In the genomic region with DNA sequence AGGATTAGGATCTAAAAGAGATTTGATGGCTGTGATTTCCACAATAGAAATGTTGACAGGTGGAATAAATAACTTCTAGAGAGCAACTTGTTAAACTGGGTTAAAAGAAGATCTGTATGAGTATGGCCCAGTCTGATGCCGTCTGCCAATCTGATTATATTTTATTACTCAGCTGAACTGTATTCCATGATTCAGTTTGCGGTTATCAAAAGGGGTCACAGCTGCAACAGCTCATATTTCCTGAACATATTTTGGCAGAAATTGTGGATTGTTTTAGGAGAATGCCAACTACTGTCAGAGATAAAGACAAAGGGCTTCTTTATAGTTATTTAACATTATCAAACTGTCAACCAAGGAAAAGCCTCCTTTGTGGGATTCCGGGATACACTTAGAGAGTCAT, we compare ENCODE assay signal across 18 cellular contexts.
"Had no signal": no experiment of that assay in that cellular context is flagged by ENCODE, and none has a peak within 500 bp of the region (broad histone marks: within the 10 kb centered on the region; RNA-seq: fewer than 3 reads in every experiment).

No MANE protein-coding gene starts in this region.

- H3K27ac ChIP-seq: hepatocyte, left lung, upper lobe of left lung had no signal

- H3K9me3 ChIP-seq: left lung, upper lobe of left lung had no signal

- H3K36me3 ChIP-seq: left lung, upper lobe of left lung had no signal

- H3K4me3 ChIP-seq: hepatocyte, left lung, upper lobe of left lung had no signal

- H3K4me1 ChIP-seq: left lung, upper lobe of left lung had no signal

- DNase-seq: activated B cell treated with CpG ODN at 0.5 μM for 24 hours; activated CD4-positive, alpha-beta T cell treated with anti-CD3 and anti-CD28 coated beads, Interleukin-2, amount 10 ng/mL, durations not matched to agents 24 days and 14 days; activated CD8-positive, alpha-beta memory T cell treated with anti-CD3 and anti-CD28 coated beads, Interleukin-2, amount 50 U/mL, for 4 hours; activated CD8-positive, alpha-beta T cell treated with anti-CD3 and anti-CD28 coated beads, Interleukin-2, amount 10 ng/mL, durations not matched to agents 7 days and 5 days; activated gamma-delta T cell; activated T-cell treated with anti-CD3 and anti-CD28 coated beads, Interleukin-2, amount 50 U/mL, for 48 hours; cortex of kidney; effector memory CD4-positive, alpha-beta T cell; kidney; left lung; posterior cingulate gyrus; small intestine; stimulated activated CD4-positive, alpha-beta T cell treated with anti-CD3 and anti-CD28 coated beads, Interleukin-4, amount 100 ng/mL, for 4 hours; stimulated activated naive CD8-positive, alpha-beta T cell treated with anti-CD3 and anti-CD28 coated beads, Interleukin-15, Interleukin-2, amounts not matched to agents 100 U/mL and 50 U/mL, for 24 hours; upper lobe of left lung had no signal

- ATAC-seq: activated CD8-positive, alpha-beta T cell treated with anti-CD3 and anti-CD28 coated beads, Interleukin-2, amount 10 ng/mL, durations not matched to agents 7 days and 5 days; activated naive CD4-positive, alpha-beta T cell treated with anti-CD3 and anti-CD28 coated beads, Interleukin-2, amount 50 U/mL, for 72 hours; left lung; natural killer cell treated with Interleukin-12 subunit alpha and Interleukin-12 subunit beta and Interleukin-15 and Interleukin-18, amount 100 ng/mL, for 72 hours; stimulated activated naive CD8-positive, alpha-beta T cell treated with anti-CD3 and anti-CD28 coated beads, Interleukin-15, Interleukin-2, amounts not matched to agents 100 U/mL and 50 U/mL, for 24 hours had no signal

- H3K27me3 ChIP-seq: hepatocyte, left lung, upper lobe of left lung had no signal

- FAIRE-seq: kidney, small intestine had no signal

- H3K4me2 ChIP-seq: hepatocyte had no signal
